In the genomic region with DNA sequence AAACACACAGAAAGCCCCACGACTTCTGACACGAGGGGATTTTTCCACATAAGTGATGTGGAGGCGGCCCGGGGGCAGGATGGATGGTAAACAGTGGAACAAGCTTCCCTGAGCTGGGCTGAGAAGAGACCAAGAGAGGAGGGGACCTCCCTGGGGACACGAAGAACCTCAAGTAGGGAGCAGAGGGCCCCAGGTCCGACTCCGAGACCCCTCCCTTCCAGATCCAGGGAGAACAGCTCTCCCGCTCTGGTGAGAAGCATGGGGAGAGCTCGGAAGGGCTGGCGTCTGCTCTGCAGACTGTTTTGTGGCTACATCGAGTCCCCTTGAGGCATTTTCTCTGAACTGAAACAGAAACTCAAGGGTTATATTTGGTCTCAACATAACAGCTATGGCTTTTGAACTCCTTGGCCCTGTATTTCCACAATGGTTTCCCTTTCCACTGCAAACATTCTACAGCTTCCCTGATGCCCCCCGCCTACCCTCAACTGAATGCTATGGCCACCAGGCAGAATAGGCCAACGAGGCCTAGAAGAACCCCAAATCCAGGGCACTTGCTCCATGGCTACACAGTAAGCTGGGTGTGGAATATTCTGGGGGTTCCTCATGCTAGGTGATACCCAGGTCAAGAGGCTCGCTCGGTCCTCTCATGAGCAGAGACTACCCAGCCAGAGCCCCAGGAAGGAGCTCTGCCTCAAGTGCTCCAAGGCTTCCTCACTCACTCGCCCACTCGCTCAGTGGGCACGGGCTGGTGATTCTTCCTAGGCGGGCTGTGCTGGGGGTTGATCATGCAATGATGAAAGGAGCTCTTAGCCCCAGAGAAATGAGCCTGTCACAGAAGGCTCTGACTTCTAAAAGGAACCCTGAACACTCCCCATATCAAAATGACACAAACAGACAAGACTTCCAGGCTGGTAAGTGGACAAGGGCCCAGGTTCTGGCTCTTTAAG, we compare ENCODE assay signal across 8 cellular contexts. TPM values are rescaled to one million over a fixed set of nuclear protein-coding genes. Genes with fewer than 3 reads are reported as not detected.
DNase-seq lines count a peak whose midpoint lies in the region; ATAC-seq, FAIRE-seq and TF ChIP-seq lines count a peak whose summit lies in the region.

No MANE protein-coding gene starts in this region.

- H3K4me1 ChIP-seq in esophagus muscularis mucosa = peaks cover 65 to 75% (median 69%) of the 10 kb centered on the region in 4 donors
- no peaks in the 10 kb centered on the region for H3K4me1 ChIP-seq in PC-9 (replicated peaks; ENCODE audit: insufficient read depth)

- intact Hi-C loops in esophagus muscularis mucosa (cut with DNase I) (no loop called here), PC-9 (cut with micrococcal nuclease; ENCODE audit: unreplicated experiment) (no loop called here)

- H3K4me2 ChIP-seq in PC-9 = no peak overlapping the region

- TF ChIP-seq POLR2A in GM12892 (IDR thresholded peaks at IDR 0.05; ENCODE audit: low read depth, low read length) = peak; percentile 88
- no peak for TF ChIP-seq POLR2A in esophagus muscularis mucosa (IDR thresholded peaks at IDR 0.05; ENCODE audit: low read depth)

- BruUV-seq in PC-9 (replicated peaks; lab: Mats Ljungman, UMichigan) = no TSS peak

- DNase-seq in GM12892 (ENCODE audit: insufficient read length) = peak; percentile 56
- DNase-seq in esophagus muscularis mucosa (ENCODE audit: extremely low spot score) = no peak
- no peak for DNase-seq in PC-9
- DNase-seq in NCI-H226 = no peak
- DNase-seq in NCI-H2029 treated with DMSO at 0.1 percent for 48 hours (lab: John Stamatoyannopoulos, UW) = no peak
- no peak for DNase-seq in G401 (ENCODE audit: low spot score)

- WGBS in esophagus muscularis mucosa = 91% methylated on average over 17 of the region's 19 CpGs

- in situ Hi-C loops in G401 (cut with HindIII; ENCODE audit: low sequenced_read_pairs) = no loop called here

- peaks cover 0 to 25% (median 15%) of the 10 kb centered on the region in 4 donors for H3K36me3 ChIP-seq in esophagus muscularis mucosa
- no peaks in the 10 kb centered on the region for H3K36me3 ChIP-seq in PC-9 (ENCODE audit: low read depth)

- H3K9me2 ChIP-seq in PC-9 (ENCODE audit: insufficient read depth) = no peaks in the 10 kb centered on the region

- H3K4me3 ChIP-seq in esophagus muscularis mucosa (no peak overlapping the region), PC-9 (no peak overlapping the region)

- CTCF ChIA-PET in PC-9 (lab: Charles Lee) = no interaction called here

- H3K27me3 ChIP-seq in esophagus muscularis mucosa (no peaks in the 10 kb centered on the region), PC-9 (ENCODE audit: insufficient read depth, low read depth) (no peaks in the 10 kb centered on the region)

- no peaks in the 10 kb centered on the region for H3K9me3 ChIP-seq in esophagus muscularis mucosa
- no peaks in the 10 kb centered on the region for H3K9me3 ChIP-seq in PC-9 (ENCODE audit: insufficient read depth, low read depth)

- POLR2A ChIA-PET in PC-9 (lab: Charles Lee; ENCODE audit: unreplicated experiment) = no interaction called here

- FAIRE-seq in GM12892 (lab: Jason Lieb, UNC) = peak; percentile 95

- H3K79me2 ChIP-seq in PC-9 (ENCODE audit: low read depth) = no peaks in the 10 kb centered on the region

- no peaks in the 10 kb centered on the region for H3F3A ChIP-seq in PC-9 (ENCODE audit: insufficient read depth, low read depth)

- no peak for TF ChIP-seq EP300 in esophagus muscularis mucosa (IDR thresholded peaks at IDR 0.05)

- TF ChIP-seq CTCF in esophagus muscularis mucosa (IDR thresholded peaks at IDR 0.05) = no peak
- no peak for TF ChIP-seq CTCF in PC-9 (conservative IDR thresholded peaks at IDR 0.05)

- no peak overlapping the region for H2AFZ ChIP-seq in PC-9

- no peaks in the 10 kb centered on the region for H4K20me1 ChIP-seq in PC-9 (ENCODE audit: insufficient read depth)

- ATAC-seq in GM21381 (IDR thresholded peaks at IDR 0.05; ENCODE audit: unreplicated experiment) (peak; percentile 79), HG03571 (IDR thresholded peaks at IDR 0.05; ENCODE audit: unreplicated experiment) (peak; percentile 57)

- H3K27ac ChIP-seq in esophagus muscularis mucosa (replicated peaks in 1 of 4) (peak overlapping the region in 3 of 4 donors; percentile 11 to 40 (median 14)), PC-9 (no peak overlapping the region)

RNA-seq across cellular contexts. Expression of a gene that starts 47.5 kb away (rescaled TPM):
- polyA plus RNA-seq in GM12892 (2012; ENCODE audit: missing spikeins) = 6.0 TPM
- total RNA-seq in esophagus muscularis mucosa = 10 to 100 TPM; 25.2 to 43.3 (median 34.7) TPM
- 9.0 and 9.8 TPM in 2 replicates for total RNA-seq in PC-9 (2021)
- 17.0 and 21.4 TPM in 2 replicates for total RNA-seq in G401 (2014; rRNA removed; shearing (Covaris generic))
